Comparison of ENCODE assay signal across 1 cellular context in genomic region chr12:104729610-104730446, GRCh38.
TF ChIP-seq lines count a peak whose summit lies in the region.

No MANE protein-coding gene starts in this region.

TF ChIP-seq in HepG2, 621 proteins besides CTCF, POLR2A, EP300 and RAD21:
- TF ChIP-seq SNAPC2 (CRISPR knock-in tag; IDR thresholded peaks at IDR 0.05) (no peak), HOXA9 (CRISPR knock-in tag; IDR thresholded peaks at IDR 0.05; ENCODE audit: borderline replicate concordance) (no peak), CHD4 (IDR thresholded peaks at IDR 0.05; ENCODE audit: borderline replicate concordance, low read length) (no peak), NR3C1 (CRISPR knock-in tag; IDR thresholded peaks at IDR 0.05) (no peak), TFAP4 (IDR thresholded peaks at IDR 0.05; ENCODE audit: borderline replicate concordance, low read depth) (peak; percentile 25; the same call in 1 of the 2 replicates), ZNF768 (CRISPR knock-in tag; IDR thresholded peaks at IDR 0.05) (peak; percentile 87), ZNF709 (CRISPR knock-in tag; IDR thresholded peaks at IDR 0.05) (no peak), NR0B2 (CRISPR knock-in tag; IDR thresholded peaks at IDR 0.05) (no peak), MLLT10 (CRISPR knock-in tag; IDR thresholded peaks at IDR 0.05) (no peak), SATB2 (CRISPR knock-in tag; IDR thresholded peaks at IDR 0.05) (no peak), ZNF607 (CRISPR knock-in tag; IDR thresholded peaks at IDR 0.05; ENCODE audit: borderline replicate concordance) (0 out of 2 replicates have a peak, but pooled peaks have one; percentile 34), EEA1 (CRISPR knock-in tag; IDR thresholded peaks at IDR 0.05; ENCODE audit: borderline replicate concordance) (no peak), TP53 (CRISPR knock-in tag; conservative IDR thresholded peaks at IDR 0.05) (no peak), DRAP1 (CRISPR knock-in tag; IDR thresholded peaks at IDR 0.05) (no peak), ZMYM3 (CRISPR knock-in tag; IDR thresholded peaks at IDR 0.05) (0 out of 2 replicates have a peak, but pooled peaks have one; percentile 16)
